1 cellular context compared by ENCODE assay signal in genomic region chr11:78079232-78080083, GRCh38.
TF ChIP-seq lines count a peak whose summit lies in the region.

Gene NDUFC2, minus strand, starts transcription at chr11:78079862. Its CDS starts 118 bp downstream, at chr11:78079744.

TF ChIP-seq in HEK293, 187 proteins besides CTCF, POLR2A, EP300 and RAD21 (continued from another document):
- TF ChIP-seq ZNF561 (tag by site-specific recombination; IDR thresholded peaks at IDR 0.05; ENCODE audit: borderline replicate concordance), result peak; percentile 83
- peak; percentile 78; the same call in 1 of the 2 replicates for TF ChIP-seq ZNF239 (tag by site-specific recombination; IDR thresholded peaks at IDR 0.05)
- 0 out of 2 replicates have a peak, but pooled peaks have one; percentile 25 for TF ChIP-seq PRDM1 (tag by site-specific recombination; IDR thresholded peaks at IDR 0.05)
- TF ChIP-seq ZNF335 (tag by site-specific recombination; conservative IDR thresholded peaks at IDR 0.05), result peak; percentile 76
- TF ChIP-seq ZNF248 (tag by site-specific recombination; IDR thresholded peaks at IDR 0.05), result no peak
- peak; percentile 24; the same call in 1 of the 2 replicates for TF ChIP-seq ZIC2 (tag by site-specific recombination; IDR thresholded peaks at IDR 0.05)
- no peak for TF ChIP-seq ZFP3 (tag by site-specific recombination; IDR thresholded peaks at IDR 0.05; ENCODE audit: low read depth)
- TF ChIP-seq ZNF10 (tag by site-specific recombination; IDR thresholded peaks at IDR 0.05), result peak; percentile 58; the same call in 1 of the 2 replicates
- TF ChIP-seq ZSCAN23 (tag by site-specific recombination; IDR thresholded peaks at IDR 0.05), result peak; percentile 51; the same call in 1 of the 2 replicates
- TF ChIP-seq ZNF610 (tag by site-specific recombination; IDR thresholded peaks at IDR 0.05; ENCODE audit: borderline replicate concordance), result peak; percentile 65; the same call in 1 of the 2 replicates
- peak; percentile 90; the same call in 1 of the 2 replicates for TF ChIP-seq ZSCAN5A (tag by site-specific recombination; IDR thresholded peaks at IDR 0.05)
- TF ChIP-seq ZNF629 (tag by site-specific recombination; IDR thresholded peaks at IDR 0.05), result peak; percentile 68
- TF ChIP-seq HOXD13 (CRISPR knock-in tag; IDR thresholded peaks at IDR 0.05; ENCODE audit: borderline replicate concordance), result peak; percentile 66; the same call in 1 of the 2 replicates
- no peak for TF ChIP-seq ZNF488 (tag by site-specific recombination; IDR thresholded peaks at IDR 0.05)
- peak; percentile 67 for TF ChIP-seq ZBTB8A (tag by site-specific recombination; IDR thresholded peaks at IDR 0.05)
- peak; percentile 35; the same call in 1 of the 2 replicates for TF ChIP-seq ZNF843 (tag by site-specific recombination; IDR thresholded peaks at IDR 0.05)
- TF ChIP-seq ZBTB49 (tag by site-specific recombination; IDR thresholded peaks at IDR 0.05; ENCODE audit: low read depth), result no peak
- peak; percentile 58; the same call in 1 of the 2 replicates for TF ChIP-seq ZBTB44 (tag by site-specific recombination; IDR thresholded peaks at IDR 0.05)
- no peak for TF ChIP-seq ZNF585B (tag by site-specific recombination; IDR thresholded peaks at IDR 0.05)
- TF ChIP-seq ZNF26 (tag by site-specific recombination; IDR thresholded peaks at IDR 0.05), result no peak
- peak; percentile 87 for TF ChIP-seq ZNF324 (tag by site-specific recombination; IDR thresholded peaks at IDR 0.05)
- TF ChIP-seq ZNF639 (tag by site-specific recombination; IDR thresholded peaks at IDR 0.05), result peak; percentile 80
TF ChIP-seq in HEK293: peak in this region for 79.
